ENCODE assay signal across 21 cellular contexts in the genomic region with DNA sequence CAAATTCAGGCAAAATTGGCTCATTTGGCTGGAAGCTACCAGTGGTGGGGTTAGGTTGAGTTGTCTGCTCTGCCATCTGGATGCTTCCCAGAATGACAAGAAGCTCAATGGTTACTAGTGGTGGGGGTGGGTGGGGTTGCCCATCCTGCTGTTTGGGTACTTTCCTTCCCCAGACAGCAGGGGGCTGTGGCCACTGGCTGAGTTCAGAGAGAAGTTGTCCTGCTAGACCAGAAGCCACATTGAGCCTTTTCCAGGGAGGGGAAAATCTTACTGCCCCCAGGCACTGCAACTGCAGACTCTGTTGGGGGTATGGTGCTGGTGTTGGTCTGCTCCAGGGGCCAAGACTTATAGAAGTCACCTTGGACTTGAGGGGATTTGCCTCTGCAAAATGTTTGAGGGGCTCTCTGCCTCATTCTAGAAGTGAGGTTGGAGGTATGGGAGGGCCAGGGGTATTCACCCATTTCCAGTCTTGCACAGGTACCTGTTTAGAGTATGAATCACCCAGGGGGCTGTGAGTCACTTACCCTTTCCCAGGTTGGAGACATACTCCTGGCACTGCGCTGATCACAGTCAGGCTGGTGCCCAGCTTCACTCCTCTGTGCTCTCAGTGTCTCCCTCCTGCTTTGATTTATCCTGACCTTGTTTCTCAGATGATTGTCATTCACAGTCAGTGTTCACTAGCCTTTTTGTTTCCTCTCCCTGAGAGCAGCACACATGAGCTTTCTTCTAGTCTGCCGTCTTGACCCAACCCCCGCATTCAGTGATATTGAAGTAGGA.
DNase-seq lines count a peak whose midpoint lies in the region; ATAC-seq and TF ChIP-seq lines count a peak whose summit lies in the region.
"Had no signal": no experiment of that assay in that cellular context is flagged by ENCODE, and none has a peak within 500 bp of the region (broad histone marks: within the 10 kb centered on the region; RNA-seq: fewer than 3 reads in every experiment).

No MANE protein-coding gene starts in this region.

- no peaks in the 10 kb centered on the region for H4K20me1 ChIP-seq in neural progenitor cell (ENCODE audit: low read depth)

- no peak overlapping the region for H3K4me2 ChIP-seq in neural progenitor cell

- intact Hi-C loops in left ventricle myocardium superior (cut with micrococcal nuclease): no loop called here

- peak; percentile 17 for TF ChIP-seq CTCF in epithelial cell of proximal tubule (conservative IDR thresholded peaks at IDR 0.05; ENCODE audit: low read depth, low read length)
- TF ChIP-seq CTCF in neural progenitor cell (IDR thresholded peaks at IDR 0.05): no peak

- H2AFZ ChIP-seq in neural progenitor cell (replicated peaks): no peak overlapping the region

- H3K4me3 ChIP-seq in NT2/D1 (ENCODE audit: insufficient read length, low read depth) (no peak overlapping the region), epithelial cell of proximal tubule (ENCODE audit: low read depth, low read length) (no peak overlapping the region), neural progenitor cell (no peak overlapping the region)
- H3K4me3 ChIP-seq: gastroesophageal sphincter, ovary, upper lobe of right lung had no signal

- H3K36me3 ChIP-seq in NT2/D1 (ENCODE audit: insufficient read depth, insufficient read length, low read length) (no peaks in the 10 kb centered on the region), neural progenitor cell (no peaks in the 10 kb centered on the region)
- H3K36me3 ChIP-seq: gastroesophageal sphincter, ovary, upper lobe of right lung had no signal

- no peaks in the 10 kb centered on the region for H3K79me2 ChIP-seq in neural progenitor cell (ENCODE audit: low read depth)

- H3K27ac Mint-ChIP-seq in neural progenitor cell: peak overlapping the region; percentile 70
- H3K27ac Mint-ChIP-seq: activated CD8-positive, alpha-beta T cell treated with anti-CD3 and anti-CD28 coated beads, Interleukin-2, amount 10 ng/mL, durations not matched to agents 7 days and 5 days; T-cell had no signal

- no peaks in the 10 kb centered on the region for H3K9me3 Mint-ChIP-seq in neural progenitor cell

- H3K4me1 Mint-ChIP-seq in neural progenitor cell: peaks cover 13% of the 10 kb centered on the region
- H3K4me1 Mint-ChIP-seq: CD8-positive, alpha-beta memory T cell had no signal

- ATAC-seq in left ventricle myocardium superior: no peak
- no peak for ATAC-seq in HG03442 (IDR thresholded peaks at IDR 0.05; ENCODE audit: unreplicated experiment)
- ATAC-seq in GM18519 (IDR thresholded peaks at IDR 0.05; ENCODE audit: low FRiP score, unreplicated experiment): no peak
- ATAC-seq: activated CD8-positive, alpha-beta T cell treated with anti-CD3 and anti-CD28 coated beads, Interleukin-2, amount 10 ng/mL, durations not matched to agents 7 days and 5 days; activated T-cell treated with anti-CD3 and anti-CD28 coated beads, Interleukin-2, amount 50 U/mL, for 4 hours; gastroesophageal sphincter; T-cell; upper lobe of right lung had no signal

- no peaks in the 10 kb centered on the region for H3F3A ChIP-seq in neural progenitor cell (ENCODE audit: low read depth)

- peak; percentile 3 for DNase-seq in ELR (ENCODE audit: low read depth)
- peak; percentile 32 for DNase-seq in NT2/D1 (ENCODE audit: low read depth, low spot score)
- no peak for DNase-seq in epithelial cell of proximal tubule (ENCODE audit: low read depth)
- no peak for DNase-seq in neural progenitor cell (ENCODE audit: low spot score)
- DNase-seq in left ventricle myocardium superior: no peak
- DNase-seq: activated CD8-positive, alpha-beta T cell treated with anti-CD3 and anti-CD28 coated beads, Interleukin-2, amount 10 ng/mL, durations not matched to agents 7 days and 5 days; activated naive CD4-positive, alpha-beta T cell treated with anti-CD3 and anti-CD28 coated beads, Interleukin-2, amount 50 U/mL, for 16 hours; activated T-cell treated with anti-CD3 and anti-CD28 coated beads, Interleukin-2, amount 50 U/mL, for 4 hours; CD8-positive, alpha-beta memory T cell; GDM1; NCI-H2029; ovary; SHP77 treated with DMSO at 0.1 percent for 48 hours; stimulated activated CD4-positive, alpha-beta T cell treated with anti-CD3 and anti-CD28 coated beads, Interleukin-2, amount 100 ng/mL, for 24 hours; T-cell; upper lobe of right lung had no signal

- H3K9me3 ChIP-seq in NT2/D1 (ENCODE audit: insufficient read depth, low read length) (no peaks in the 10 kb centered on the region), neural progenitor cell (ENCODE audit: low read depth) (no peaks in the 10 kb centered on the region)
- H3K9me3 ChIP-seq: gastroesophageal sphincter, ovary, upper lobe of right lung had no signal

- H3K36me3 Mint-ChIP-seq in neural progenitor cell: no peaks in the 10 kb centered on the region
- H3K36me3 Mint-ChIP-seq: T-cell had no signal

- no peak overlapping the region for H3K27ac ChIP-seq in neural progenitor cell
- H3K27ac ChIP-seq: epithelial cell of prostate, gastroesophageal sphincter, ovary, upper lobe of right lung, VCaP had no signal

- H3K27me3 ChIP-seq in NT2/D1 (ENCODE audit: insufficient read depth, insufficient read length) (no peaks in the 10 kb centered on the region), neural progenitor cell (no peaks in the 10 kb centered on the region)
- H3K27me3 ChIP-seq: gastroesophageal sphincter, ovary, upper lobe of right lung had no signal

- no peak overlapping the region for H3K4me3 Mint-ChIP-seq in neural progenitor cell
- H3K4me3 Mint-ChIP-seq: activated CD8-positive, alpha-beta T cell treated with anti-CD3 and anti-CD28 coated beads, Interleukin-2, amount 10 ng/mL, durations not matched to agents 7 days and 5 days; activated T-cell treated with anti-CD3 and anti-CD28 coated beads, Interleukin-2, amount 50 U/mL, for 4 hours; CD8-positive, alpha-beta memory T cell; T-cell had no signal

- H3K27me3 Mint-ChIP-seq in neural progenitor cell (ENCODE audit: insufficient read depth, low read depth): no peaks in the 10 kb centered on the region
- H3K27me3 Mint-ChIP-seq: T-cell had no signal

- peaks cover 3% of the 10 kb centered on the region for H3K4me1 ChIP-seq in NT2/D1 (ENCODE audit: insufficient read depth, insufficient read length)
- H3K4me1 ChIP-seq in neural progenitor cell: no peaks in the 10 kb centered on the region
- H3K4me1 ChIP-seq: gastroesophageal sphincter had no signal

- no peak overlapping the region for H3K9ac ChIP-seq in NT2/D1 (ENCODE audit: insufficient read length, low read depth)
- no peak overlapping the region for H3K9ac ChIP-seq in neural progenitor cell

Comparison
In these comparisons a context has a peak if more than half of its experiments do, and no peak if none do; other contexts are left out.
1. DNase-seq: peak in ELR (single experiment) and NT2/D1 (single experiment); none in epithelial cell of proximal tubule (single experiment), neural progenitor cell (single experiment) and left ventricle myocardium superior (single experiment).